ENCODE assay signal across 12 cellular contexts in the genomic region with DNA sequence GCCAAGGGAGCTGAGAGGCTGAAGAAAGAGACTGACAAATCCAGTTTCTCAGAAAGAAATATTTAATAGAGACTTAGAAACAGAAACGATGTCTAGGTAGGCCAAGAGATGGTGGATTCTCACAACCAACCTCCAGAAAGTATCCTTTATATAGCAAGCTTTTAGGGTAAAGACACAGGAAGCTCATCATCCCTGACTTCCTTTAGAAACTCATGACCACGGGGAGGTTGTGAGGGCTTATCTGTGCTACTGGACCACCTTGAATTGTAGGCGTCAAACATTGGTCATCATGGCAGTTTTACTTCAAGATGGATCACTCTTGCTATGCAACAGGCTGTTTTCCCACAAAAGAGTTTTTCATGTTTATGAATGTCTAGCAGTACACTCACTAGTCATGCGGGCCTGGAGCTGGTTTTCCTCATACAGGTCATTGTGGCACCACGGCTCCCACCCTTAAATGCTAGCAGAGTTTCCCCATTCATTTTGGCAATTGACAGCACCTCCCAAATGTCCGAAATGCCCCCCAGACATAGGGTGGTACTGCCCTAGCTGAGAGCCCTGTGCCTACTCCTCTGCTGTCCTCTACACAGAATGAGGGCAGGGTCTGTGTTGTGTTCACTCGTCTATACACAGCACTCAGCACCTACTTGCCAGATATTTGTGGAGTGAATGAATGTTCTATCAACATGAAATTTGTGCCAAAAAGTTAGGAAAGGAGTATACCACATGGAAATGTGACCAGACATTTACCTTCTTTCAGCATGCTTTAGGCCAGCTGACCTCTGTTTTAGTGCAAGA. TPM values are rescaled to one million over a fixed set of nuclear protein-coding genes. Genes with fewer than 3 reads are reported as not detected.
A peak's percentile ranks its signal among the peaks of the same experiment; 100 is the strongest.
DNase-seq lines count a peak whose midpoint lies in the region; ATAC-seq and TF ChIP-seq lines count a peak whose summit lies in the region.
"Had no signal": no experiment of that assay in that cellular context is flagged by ENCODE, and none has a peak within 500 bp of the region (broad histone marks: within the 10 kb centered on the region; RNA-seq: fewer than 3 reads in every experiment).

No MANE protein-coding gene starts in this region.

- H4K5ac ChIP-seq in IMR-90 (ENCODE audit: low read depth, low read length) = no peak overlapping the region

- H3K56ac ChIP-seq in IMR-90 (ENCODE audit: extremely low read depth, insufficient read depth, low read length) = no peak overlapping the region

- no peak overlapping the region for H3K4ac ChIP-seq in IMR-90 (ENCODE audit: low read depth, low read length)

- no peak overlapping the region for H3K4me3 Mint-ChIP-seq in glutamatergic neuron (ENCODE audit: unreplicated experiment)

- CTCF ChIA-PET in IMR-90 (lab: Yijun Ruan, JAX) = interaction anchor here (0.5 to 0.7 kb wide), 3 partner anchors 13 to 79 kb away, joined by 3 to 6 read pairs (median 5); no protein-coding TSS in a partner anchor

- no peak overlapping the region for H2BK20ac ChIP-seq in IMR-90 (ENCODE audit: low read depth, low read length)

- no peak overlapping the region for H2BK15ac ChIP-seq in IMR-90 (ENCODE audit: low read depth, low read length)

- 0 out of 2 replicates have a peak overlapping the region, but pooled peaks have one; percentile 19 for H3K14ac ChIP-seq in IMR-90 (replicated peaks; ENCODE audit: low read depth, low read length)

- peak overlapping the region in 9 of 10 experiments; percentile 3 to 37 (median 14); a peak in 10 of 20 replicates for H3K4me3 ChIP-seq in BLaER1 treated with 17β-estradiol and CSF1 and Interleukin-3, amounts not matched to agents 10 nM and 100 nM
- no peak overlapping the region for H3K4me3 ChIP-seq in IMR-90 (ENCODE audit: insufficient read depth, low read depth, low read length)
- no peak overlapping the region for H3K4me3 ChIP-seq in neutrophil (ENCODE audit: low read depth in 1 of 2, low read length in 1 of 2)
- H3K4me3 ChIP-seq: ovary had no signal

- H3K9me1 ChIP-seq in IMR-90 (ENCODE audit: insufficient read depth, low read length) = peaks cover 16% of the 10 kb centered on the region

- peak overlapping the region; percentile 51 to 90 (median 81) for H3K27ac ChIP-seq in BLaER1 treated with 17β-estradiol and CSF1 and Interleukin-3, amounts not matched to agents 10 nM and 100 nM
- H3K27ac ChIP-seq in IMR-90 (ENCODE audit: insufficient read depth, low read length) (no peak overlapping the region), neutrophil (peak overlapping the region; percentile 89)
- H3K27ac ChIP-seq: epithelial cell of prostate had no signal

- H3K9me3 ChIP-seq in BLaER1 treated with 17β-estradiol and CSF1 and Interleukin-3, amounts not matched to agents 10 nM and 100 nM (replicated peaks in 1 of 11) = no peaks in the 10 kb centered on the region
- H3K9me3 ChIP-seq in IMR-90 (ENCODE audit: control insufficient read depth, insufficient read depth, low read length) = no peaks in the 10 kb centered on the region
- H3K9me3 ChIP-seq in neutrophil = no peaks in the 10 kb centered on the region
- H3K9me3 ChIP-seq: ovary had no signal

- intact Hi-C loops in IMR-90 (cut with micrococcal nuclease) = no loop called here
- intact Hi-C loops in head of caudate nucleus (cut with DNase I) = no loop called here

- no peaks in the 10 kb centered on the region for H3K27me3 Mint-ChIP-seq in glutamatergic neuron (ENCODE audit: unreplicated experiment)

- H3K36me3 Mint-ChIP-seq in glutamatergic neuron (ENCODE audit: unreplicated experiment) = no peaks in the 10 kb centered on the region

- H2AFZ ChIP-seq in IMR-90 (replicated peaks; ENCODE audit: low read length, poor library complexity) = no peak overlapping the region

- H3K79me1 ChIP-seq in IMR-90 (ENCODE audit: low read depth in 1 of 2, low read length in 2 of 2) = peaks cover 30 to 85% of the 10 kb centered on the region in 2 experiments

- H3K18ac ChIP-seq in IMR-90 (ENCODE audit: low read depth, low read length) = 0 out of 2 replicates have a peak overlapping the region, but pooled peaks have one; percentile 3

- no peak overlapping the region for H4K91ac ChIP-seq in IMR-90 (ENCODE audit: insufficient read depth, low read depth, low read length)

- dilution Hi-C loops in IMR-90 (cut with HindIII; ENCODE audit: low sequenced_read_pairs, unreplicated experiment) = no loop called here

- peaks cover 0 to 77% (median 20%) of the 10 kb centered on the region in 11 experiments; a peak in 12 of 22 replicates for H3K36me3 ChIP-seq in BLaER1 treated with 17β-estradiol and CSF1 and Interleukin-3, amounts not matched to agents 10 nM and 100 nM
- H3K36me3 ChIP-seq in IMR-90 (ENCODE audit: control insufficient read depth, insufficient read depth, low read length) (peaks cover 7% of the 10 kb centered on the region), neutrophil (no peaks in the 10 kb centered on the region)
- H3K36me3 ChIP-seq: ovary had no signal

- no peak for TF ChIP-seq POLR2A in IMR-90 (IDR thresholded peaks at IDR 0.05; ENCODE audit: low read depth, low read length)

- no peak overlapping the region for H3K23ac ChIP-seq in IMR-90 (ENCODE audit: low read depth, low read length)

- no peak overlapping the region for H2BK5ac ChIP-seq in IMR-90 (ENCODE audit: low read depth, low read length, poor library complexity, severe bottlenecking)

- H4K20me1 ChIP-seq in BLaER1 treated with 17β-estradiol and CSF1 and Interleukin-3, amounts not matched to agents 10 nM and 100 nM = peaks cover 4 to 100% (median 39%) of the 10 kb centered on the region in 11 experiments; a peak in 18 of 22 replicates
- H4K20me1 ChIP-seq in IMR-90 (ENCODE audit: insufficient read depth, low read length) = peaks cover 72% of the 10 kb centered on the region

- H2AK5ac ChIP-seq in IMR-90 (ENCODE audit: low read depth, low read length) = no peak overlapping the region

- TF ChIP-seq CTCF in IMR-90 (conservative IDR thresholded peaks at IDR 0.05; ENCODE audit: low read depth, low read length) (no peak), neutrophil (IDR thresholded peaks at IDR 0.05) (no peak), glutamatergic neuron (IDR thresholded peaks at IDR 0.05; ENCODE audit: partially characterized antibody, unreplicated experiment) (no peak)

- POLR2A ChIA-PET in IMR-90 (lab: Charles Lee; ENCODE audit: unreplicated experiment) = no interaction called here

- peaks cover 74 to 86% (median 78%) of the 10 kb centered on the region in 10 experiments for H3K4me1 ChIP-seq in BLaER1 treated with 17β-estradiol and CSF1 and Interleukin-3, amounts not matched to agents 10 nM and 100 nM
- peaks cover 21% of the 10 kb centered on the region for H3K4me1 ChIP-seq in IMR-90 (ENCODE audit: control insufficient read depth, insufficient read depth, low read length)
- peaks cover 26 to 29% of the 10 kb centered on the region in 2 experiments for H3K4me1 ChIP-seq in neutrophil (ENCODE audit: control insufficient read depth in 1 of 2, insufficient read depth in 1 of 2, low read depth in 1 of 2, low read length in 1 of 2)

- H4K8ac ChIP-seq in IMR-90 (ENCODE audit: low read depth in 2 of 2, low read length in 2 of 2) = no peak overlapping the region

- no peaks in the 10 kb centered on the region for H3K27me3 ChIP-seq in BLaER1 treated with 17β-estradiol and CSF1 and Interleukin-3, amounts not matched to agents 10 nM and 100 nM
- H3K27me3 ChIP-seq in IMR-90 (ENCODE audit: control insufficient read depth, insufficient read depth, low read length) = no peaks in the 10 kb centered on the region
- H3K27me3 ChIP-seq in neutrophil = no peaks in the 10 kb centered on the region
- H3K27me3 ChIP-seq: ovary had no signal

- DNase-seq in IMR-90 (no peak), head of caudate nucleus (no peak), glutamatergic neuron (no peak), superior temporal gyrus (ENCODE audit: extremely low spot score) (no peak)
- DNase-seq: activated CD8-positive, alpha-beta memory T cell treated with anti-CD3 and anti-CD28 coated beads for 24 hours; NCI-H187; ovary had no signal

- WGBS in IMR-90 (ENCODE audit: extremely low coverage in 2 of 2, insufficient read length in 1 of 2), 2 experiments = 80% methylated on average over 1 of the region's 7 CpGs; no CpG with 5 or more reads in 1 of the 2 experiments

- H2AK9ac ChIP-seq in IMR-90 (replicated peaks; ENCODE audit: low read depth, low read length, poor library complexity) = no peak overlapping the region

- H3K27ac Mint-ChIP-seq in glutamatergic neuron (ENCODE audit: unreplicated experiment) = no peak overlapping the region

- no peak overlapping the region for H2BK120ac ChIP-seq in IMR-90 (ENCODE audit: low read depth, low read length)

- no peaks in the 10 kb centered on the region for H3K9me3 Mint-ChIP-seq in glutamatergic neuron (ENCODE audit: unreplicated experiment)

- BruUV-seq in IMR-90 (replicated peaks; lab: Mats Ljungman, UMichigan) = no TSS peak

- in situ Hi-C loops in IMR-90 (cut with MboI; ENCODE audit: low sequenced_read_pairs) = no loop called here

- H3K9ac ChIP-seq in BLaER1 treated with 17β-estradiol and CSF1 and Interleukin-3, amounts not matched to agents 10 nM and 100 nM = peak overlapping the region; percentile 63 to 80 (median 73); a peak in 21 of 22 replicates
- no peak overlapping the region for H3K9ac ChIP-seq in IMR-90 (ENCODE audit: low read depth, low read length)

- no peak for ATAC-seq in IMR-90 (ENCODE audit: low read depth)
- peak; percentile 22 for ATAC-seq in esophagus mucosa
- no peak for ATAC-seq in GM18868 (IDR thresholded peaks at IDR 0.05; ENCODE audit: unreplicated experiment)

- TF ChIP-seq RAD21 in IMR-90 (IDR thresholded peaks at IDR 0.05; ENCODE audit: low read length) = no peak

- peak overlapping the region; percentile 73 to 93 (median 89) for H3K4me2 ChIP-seq in BLaER1 treated with 17β-estradiol and CSF1 and Interleukin-3, amounts not matched to agents 10 nM and 100 nM
- H3K4me2 ChIP-seq in IMR-90 (ENCODE audit: low read depth, low read length) = no peak overlapping the region; the same call in none of the 2 replicates

- peaks cover 18% of the 10 kb centered on the region for H3K4me1 Mint-ChIP-seq in glutamatergic neuron (ENCODE audit: low read depth, unreplicated experiment)

RNA-seq across cellular contexts. Expression of a gene that starts 26.0 kb away (rescaled TPM):
- total RNA-seq in IMR-90 (2012; rRNA removed) = 4.4 and 4.8 TPM in 2 replicates
- polyA plus RNA-seq in IMR-90 (2012; rRNA removed) = 4.0 and 5.3 TPM in 2 replicates
- polyA plus RNA-seq in IMR-90 (2012; cell fraction: cytosol; rRNA removed) = 2.1 and 2.3 TPM in 2 replicates
- polyA plus RNA-seq in IMR-90 (2012; cell fraction: nucleus; rRNA removed; ENCODE audit: low replicate concordance) = 1.1 and 2.4 TPM in 2 replicates
- total RNA-seq in esophagus mucosa = 3.2 TPM
- total RNA-seq in glutamatergic neuron (ENCODE audit: unreplicated experiment) = 9.9 TPM

RNA-seq across cellular contexts. Expression of a gene that starts 26.1 kb away (rescaled TPM):
- total RNA-seq in IMR-90 (2012; rRNA removed) = 50.7 and 70.3 TPM in 2 replicates
- polyA plus RNA-seq in IMR-90 (2012; rRNA removed) = 41.4 and 46.3 TPM in 2 replicates
- 19.0 and 20.9 TPM in 2 replicates for polyA plus RNA-seq in IMR-90 (2012; cell fraction: cytosol; rRNA removed)
- 37.4 and 90.3 TPM in 2 replicates for polyA plus RNA-seq in IMR-90 (2012; cell fraction: nucleus; rRNA removed; ENCODE audit: low replicate concordance)
- 9.2 TPM for total RNA-seq in esophagus mucosa
- 65.2 TPM for total RNA-seq in glutamatergic neuron (ENCODE audit: unreplicated experiment)

RNA-seq across cellular contexts. Expression of a gene that starts 48.4 kb away (rescaled TPM):
- 21.3 and 36.1 TPM in 2 replicates for total RNA-seq in IMR-90 (2012; rRNA removed)
- polyA plus RNA-seq in IMR-90 (2012; rRNA removed) = 19.0 and 22.7 TPM in 2 replicates
- polyA plus RNA-seq in IMR-90 (2012; cell fraction: cytosol; rRNA removed) = 4.8 and 11.2 TPM in 2 replicates
- polyA plus RNA-seq in IMR-90 (2012; cell fraction: nucleus; rRNA removed; ENCODE audit: low replicate concordance) = 3.0 and 25.7 TPM in 2 replicates
- total RNA-seq in esophagus mucosa = 15.7 TPM
- 41.9 TPM for total RNA-seq in glutamatergic neuron (ENCODE audit: unreplicated experiment)

RNA-seq across cellular contexts. Expression of a gene that starts 48.6 kb away (rescaled TPM):
- total RNA-seq in IMR-90 (2012; rRNA removed) (4.5 and 18.3 TPM in 2 replicates), esophagus mucosa (7.7 TPM), glutamatergic neuron (ENCODE audit: unreplicated experiment) (34.6 TPM)
- polyA plus RNA-seq in IMR-90 (2012; rRNA removed) = 5.1 and 6.3 TPM in 2 replicates
- 0.53 and 0.99 TPM in 2 replicates for polyA plus RNA-seq in IMR-90 (2012; cell fraction: cytosol; rRNA removed)
- polyA plus RNA-seq in IMR-90 (2012; cell fraction: nucleus; rRNA removed; ENCODE audit: low replicate concordance) = 0.17 and 2.4 TPM in 2 replicates

Comparison
In these comparisons a context has a peak if more than half of its experiments do, and no peak if none do; other contexts are left out.
1. H3K4me3 ChIP-seq: peak in BLaER1 treated with 17β-estradiol and CSF1 and Interleukin-3, amounts not matched to agents 10 nM and 100 nM (9 of 10); none in IMR-90 (single experiment) and neutrophil (0 of 2).